ENCODE assay signal across 14 cellular contexts in genomic region chr18:35460719-35461118, GRCh38. TPM values are rescaled to one million over a fixed set of nuclear protein-coding genes. Genes with fewer than 3 reads are reported as not detected.
DNase-seq lines count a peak whose midpoint lies in the region; ATAC-seq and TF ChIP-seq lines count a peak whose summit lies in the region.
"Had no signal": no experiment of that assay in that cellular context is flagged by ENCODE, and none has a peak within 500 bp of the region (broad histone marks: within the 10 kb centered on the region; RNA-seq: fewer than 3 reads in every experiment).

No MANE protein-coding gene starts in this region.

- in situ Hi-C loops in mammary epithelial cell (cut with MboI; ENCODE audit: low sequenced_read_pairs in 2 of 2), result no loop called here
- in situ Hi-C loops in transverse colon (cut with MboI; ENCODE audit: low pct_ligation_motif_present in 1 of 4, low pct_unique_long_range_greater_than_20kb in 1 of 4, low sequenced_read_pairs in 3 of 4), result no loop called here

- POLR2A ChIA-PET in MCF 10A (lab: Yijun Ruan, JAX), result interaction anchor here (0.6 to 7.2 kb wide), 3 partner anchors 18 to 48 kb away, joined by 6 to 87 read pairs (median 62); partner anchors contain the start of gene INO80C

- intact Hi-C loops in MCF 10A (cut with micrococcal nuclease) (no loop called here), breast epithelium (cut with DNase I; ENCODE audit: low total_unique reads) (no loop called here), mammary epithelial cell (cut with micrococcal nuclease) (no loop called here), transverse colon (cut with DNase I; ENCODE audit: low total_unique reads) (no loop called here)

- H3K27me3 Mint-ChIP-seq in MCF 10A (ENCODE audit: insufficient read depth, unreplicated experiment) (no peaks in the 10 kb centered on the region), GM23338 (ENCODE audit: insufficient read depth, low read depth, poor library complexity) (peaks cover 3% of the 10 kb centered on the region)
- H3K27me3 Mint-ChIP-seq: activated CD4-positive, alpha-beta T cell treated with anti-CD3 and anti-CD28 coated beads, Interleukin-2, amount 10 ng/mL, durations not matched to agents 24 days and 14 days had no signal

- no peak overlapping the region for H3K9ac ChIP-seq in mammary epithelial cell (ENCODE audit: insufficient read depth, low read length)

- no peak for ATAC-seq in GM23338

- dilution Hi-C loops in mammary epithelial cell (cut with HindIII; ENCODE audit: low sequenced_read_pairs), result no loop called here

- H3F3A ChIP-seq in GM23338 (replicated peaks; ENCODE audit: low read depth), result no peaks in the 10 kb centered on the region

- H3K4me3 ChIP-seq in breast epithelium (no peak overlapping the region), mammary epithelial cell (replicated peaks in 1 of 3; ENCODE audit: insufficient read depth in 1 of 3, low read depth in 2 of 3, low read length in 3 of 3) (no peak overlapping the region), transverse colon (no peak overlapping the region), GM23338 (no peak overlapping the region)
- H3K4me3 ChIP-seq: thoracic aorta had no signal

- H3K36me3 Mint-ChIP-seq in MCF 10A (ENCODE audit: insufficient read depth, unreplicated experiment) (no peaks in the 10 kb centered on the region), GM23338 (ENCODE audit: low read depth) (no peaks in the 10 kb centered on the region)

- 100% methylated on average over 1 of the region's 1 CpG for WGBS in mammary epithelial cell (ENCODE audit: low coverage, missing lambda C conversion rate)
- WGBS in transverse colon (ENCODE audit: low coverage in 1 of 2), 2 donors, result 53 to 57% methylated on average over 1 of the region's 1 CpG

- no peaks in the 10 kb centered on the region for H4K20me1 ChIP-seq in mammary epithelial cell (ENCODE audit: insufficient read depth, low read length)
- no peaks in the 10 kb centered on the region for H4K20me1 ChIP-seq in GM23338 (replicated peaks; ENCODE audit: insufficient read depth)

- H3K27ac ChIP-seq in breast epithelium, result no peak overlapping the region
- H3K27ac ChIP-seq in mammary epithelial cell (ENCODE audit: insufficient read depth, low read depth, low read length), result no peak overlapping the region
- H3K27ac ChIP-seq in transverse colon, result peak overlapping the region in 3 of 4 donors; percentile 30 to 75 (median 30)
- H3K27ac ChIP-seq in GM23338 (ENCODE audit: low read depth), result no peak overlapping the region

- H3K4me1 Mint-ChIP-seq in MCF 10A (ENCODE audit: insufficient read depth, unreplicated experiment), result peaks cover 78% of the 10 kb centered on the region
- peaks cover 25% of the 10 kb centered on the region for H3K4me1 Mint-ChIP-seq in GM23338

- no peak for TF ChIP-seq EP300 in transverse colon (IDR thresholded peaks at IDR 0.05; ENCODE audit: low read depth)

- no TSS peak for BruUV-seq in MCF 10A (replicated peaks; lab: Mats Ljungman, UMichigan)
- BruUV-seq in mammary epithelial cell (replicated peaks; lab: Mats Ljungman, UMichigan), result no TSS peak

- H3K27ac Mint-ChIP-seq in MCF 10A (ENCODE audit: low read depth, unreplicated experiment) (peak overlapping the region; percentile 72), GM23338 (no peak overlapping the region)
- H3K27ac Mint-ChIP-seq: activated CD4-positive, alpha-beta T cell treated with anti-CD3 and anti-CD28 coated beads, Interleukin-2, amount 10 ng/mL, durations not matched to agents 24 days and 14 days; T-helper 1 cell treated with Interleukin-12 subunit alpha and Interleukin-12 subunit beta and Interleukin-4 antibody, amounts not matched to agents 30 μg/mL and 1 μg/mL, for 36 hours had no signal

- CTCF ChIA-PET in MCF 10A (lab: Yijun Ruan, JAX) (interaction anchor here (0.7 to 1.0 kb wide), 2 partner anchors 13 to 317 kb away, joined by 3 read pairs; no protein-coding TSS in a partner anchor), mammary epithelial cell (lab: Charles Lee; ENCODE audit: low non-redundant PET) (no interaction called here)

- TF ChIP-seq POLR2A in breast epithelium (IDR thresholded peaks at IDR 0.05) (no peak), transverse colon (IDR thresholded peaks at IDR 0.05) (no peak)

- peaks cover 6% of the 10 kb centered on the region; the same call in 1 of the 2 replicates for H3K9me2 ChIP-seq in GM23338 (ENCODE audit: insufficient read depth)

- H3K79me2 ChIP-seq in mammary epithelial cell (ENCODE audit: insufficient read depth, low read length) (peaks cover 20% of the 10 kb centered on the region), GM23338 (replicated peaks; ENCODE audit: insufficient read depth) (no peaks in the 10 kb centered on the region)

- DNase-seq in MCF 10A (ENCODE audit: unreplicated experiment) (peak; percentile 79), breast epithelium (ENCODE audit: low spot score in 2 of 2) (no peak), mammary epithelial cell (peak; percentile 45), hepatic stellate cell (ENCODE audit: low spot score) (peak; percentile 35), transverse colon (no peak), A172 (ENCODE audit: low spot score) (no peak), GM23338 (ENCODE audit: low spot score) (no peak), epidermal melanocyte (ENCODE audit: insufficient read length, low spot score) (no peak)
- DNase-seq: activated CD4-positive, alpha-beta T cell treated with anti-CD3 and anti-CD28 coated beads, Interleukin-2, amount 10 ng/mL, durations not matched to agents 24 days and 14 days; activated T-cell treated with anti-CD3 and anti-CD28 coated beads, Interleukin-2, amount 50 U/mL, for 48 hours; anterior cingulate cortex; NCI-H1092 had no signal

- H3K4me1 ChIP-seq in breast epithelium (no peaks in the 10 kb centered on the region), mammary epithelial cell (ENCODE audit: insufficient read depth, low read length) (peaks cover 64% of the 10 kb centered on the region), transverse colon (peaks cover 7 to 46% (median 7%) of the 10 kb centered on the region in 4 donors), GM23338 (ENCODE audit: insufficient read depth) (peaks cover 15% of the 10 kb centered on the region)

- H3K27me3 ChIP-seq in breast epithelium (no peaks in the 10 kb centered on the region), mammary epithelial cell (ENCODE audit: insufficient read depth, low read length) (no peaks in the 10 kb centered on the region), transverse colon (no peaks in the 10 kb centered on the region), GM23338 (ENCODE audit: insufficient read depth) (no peaks in the 10 kb centered on the region)

- TF ChIP-seq CTCF in MCF 10A (IDR thresholded peaks at IDR 0.05; ENCODE audit: unreplicated experiment), result no peak
- no peak for TF ChIP-seq CTCF in breast epithelium (IDR thresholded peaks at IDR 0.05)
- TF ChIP-seq CTCF in mammary epithelial cell (conservative IDR thresholded peaks at IDR 0.05 in 1 of 2, IDR thresholded peaks at IDR 0.05 in 1 of 2; ENCODE audit: extremely low read depth in 1 of 2, insufficient read depth in 1 of 2, low read depth in 1 of 2, low read length in 2 of 2), result no peak
- no peak for TF ChIP-seq CTCF in transverse colon (IDR thresholded peaks at IDR 0.05)
- TF ChIP-seq CTCF in GM23338 (conservative IDR thresholded peaks at IDR 0.05; ENCODE audit: low read depth in 2 of 2), result no peak

- H3K4me3 Mint-ChIP-seq in MCF 10A (ENCODE audit: unreplicated experiment), result no peak overlapping the region
- no peak overlapping the region for H3K4me3 Mint-ChIP-seq in GM23338
- H3K4me3 Mint-ChIP-seq: activated CD4-positive, alpha-beta T cell treated with anti-CD3 and anti-CD28 coated beads, Interleukin-2, amount 10 ng/mL, durations not matched to agents 24 days and 14 days; T-helper 1 cell treated with Interleukin-12 subunit alpha and Interleukin-12 subunit beta and Interleukin-4 antibody, amounts not matched to agents 30 μg/mL and 1 μg/mL, for 36 hours had no signal

- H3K4me2 ChIP-seq in mammary epithelial cell (ENCODE audit: insufficient read depth, low read depth, low read length) (no peak overlapping the region), GM23338 (no peak overlapping the region)

- H3K9me3 Mint-ChIP-seq in MCF 10A (ENCODE audit: unreplicated experiment), result no peaks in the 10 kb centered on the region
- H3K9me3 Mint-ChIP-seq in GM23338, result no peaks in the 10 kb centered on the region
- H3K9me3 Mint-ChIP-seq: activated CD4-positive, alpha-beta T cell treated with anti-CD3 and anti-CD28 coated beads, Interleukin-2, amount 10 ng/mL, durations not matched to agents 24 days and 14 days; T-helper 1 cell treated with Interleukin-12 subunit alpha and Interleukin-12 subunit beta and Interleukin-4 antibody, amounts not matched to agents 30 μg/mL and 1 μg/mL, for 36 hours had no signal

- H2AFZ ChIP-seq in mammary epithelial cell (ENCODE audit: low read depth, low read length), result no peak overlapping the region
- H2AFZ ChIP-seq in GM23338, result no peak overlapping the region

- H3K36me3 ChIP-seq in breast epithelium (no peaks in the 10 kb centered on the region), mammary epithelial cell (ENCODE audit: insufficient read depth, low read length) (peaks cover 5% of the 10 kb centered on the region), transverse colon (no peaks in the 10 kb centered on the region), GM23338 (ENCODE audit: insufficient read depth) (no peaks in the 10 kb centered on the region)
- H3K36me3 ChIP-seq: thoracic aorta had no signal

- no peaks in the 10 kb centered on the region for H3K9me3 ChIP-seq in breast epithelium
- no peaks in the 10 kb centered on the region for H3K9me3 ChIP-seq in mammary epithelial cell (replicated peaks; ENCODE audit: insufficient read depth, low read length)
- H3K9me3 ChIP-seq in transverse colon, result no peaks in the 10 kb centered on the region
- H3K9me3 ChIP-seq: thoracic aorta had no signal

TF ChIP-seq in GM23338, 12 proteins besides CTCF, POLR2A, EP300 and RAD21 (continues in another document):
- no peak for TF ChIP-seq ZNF114 (CRISPR knock-in tag; IDR thresholded peaks at IDR 0.05)

RNA-seq across cellular contexts. Expression of gene INO80C, which starts 37.0 kb away (rescaled TPM):
- total RNA-seq in MCF 10A (2022) (25.8 and 32.6 TPM in 2 replicates), breast epithelium (10 to 100 TPM in 1 of 3 donors, 1 to 10 TPM in 2; 5.9 to 14.7 (median 6.7) TPM), mammary epithelial cell (10 to 100 TPM in 1 of 2 donors, 1 to 10 TPM in 1; 7.2 to 46.5 TPM), transverse colon (100 to 1,000 TPM in 1 of 4 donors, 10 to 100 TPM in 3; 10.2 to 277 (median 18.0) TPM)
- polyA plus RNA-seq in mammary epithelial cell (42.5 TPM), GM23338 (2016; fragmentation: Nextera tagmentation; extraction: Ambion mirVana) (52.3 and 52.8 TPM in 2 replicates)
- 20.4 TPM for polyA minus RNA-seq in mammary epithelial cell
- total RNA-seq in A172 (2014; rRNA removed; shearing (Covaris generic)), result 3.5 and 9.6 TPM in 2 replicates
- 16.3 and 22.6 TPM in 2 replicates for total RNA-seq in GM23338 (2014; rRNA removed; shearing (Covaris generic))

Comparison
In these comparisons a context has a peak if more than half of its experiments do, and no peak if none do; other contexts are left out.
1. DNase-seq: peak in MCF 10A (single experiment), mammary epithelial cell (single experiment) and hepatic stellate cell (single experiment); none in breast epithelium (0 of 2), transverse colon (single experiment), A172 (single experiment), GM23338 (single experiment) and epidermal melanocyte (single experiment).
2. H3K27ac ChIP-seq: peak in transverse colon (3 of 4); none in breast epithelium (0 of 2), mammary epithelial cell (single experiment) and GM23338 (single experiment).